24 cellular contexts compared by ENCODE assay signal in genomic region chr5:76245571-76245970, GRCh38.
"Had no signal": no experiment of that assay in that cellular context is flagged by ENCODE, and none has a peak within 500 bp of the region (broad histone marks: within the 10 kb centered on the region; RNA-seq: fewer than 3 reads in every experiment).

No MANE protein-coding gene starts in this region.

- ATAC-seq: left colon; mucosa of descending colon; naive thymus-derived CD4-positive, alpha-beta T cell; natural killer cell treated with Interleukin-12 subunit alpha and Interleukin-12 subunit beta and Interleukin-15 and Interleukin-18, amount 100 ng/mL, for 72 hours; right lobe of liver; stimulated activated memory B cell treated with anti-CD40 and anti-IgM and Interleukin-4, amounts not matched to agents 10 μg/mL and 1 μg/mL and 100 μg/mL, for 72 hours; stimulated activated naive CD8-positive, alpha-beta T cell treated with anti-CD3 and anti-CD28 coated beads, Interleukin-15, amount 100 ng/mL, for 72 hours had no signal

- H3K9me3 ChIP-seq: left ventricle myocardium inferior, mucosa of descending colon, ovary, right atrium auricular region, right lobe of liver, tibial nerve, uterus had no signal

- DNase-seq: hypothalamus; immature natural killer cell; kidney; left colon; left ventricle myocardium inferior; midbrain; mucosa of descending colon; naive thymus-derived CD4-positive, alpha-beta T cell; ovary; right lobe of liver; stimulated activated CD4-positive, alpha-beta T cell treated with anti-CD3 and anti-CD28 coated beads, Interleukin-1b, Interleukin-23, amount 100 ng/mL, for 48 hours; stimulated activated CD4-positive, alpha-beta T cell treated with anti-CD3 and anti-CD28 coated beads, Interleukin-2, amount 100 ng/mL, for 48 hours; stimulated activated CD4-positive, alpha-beta T cell treated with anti-CD3 and anti-CD28 coated beads, Interleukin-4, amount 100 ng/mL, for 4 hours; stimulated activated CD8-positive, alpha-beta memory T cell treated with anti-CD3 and anti-CD28 coated beads, Interleukin-4, amount 100 ng/mL, for 48 hours; stimulated activated naive CD4-positive, alpha-beta T cell treated with Interleukin-2 at 50 U/mL for 16 hours; stimulated activated naive CD8-positive, alpha-beta T cell treated with anti-CD3 and anti-CD28 coated beads, Interleukin-15, amount 100 ng/mL, for 72 hours; substantia nigra; uterus had no signal

- H3K36me3 ChIP-seq: left ventricle myocardium inferior, ovary, right atrium auricular region, right lobe of liver, tibial nerve, uterus had no signal

- H3K4me3 ChIP-seq: left ventricle myocardium inferior, mucosa of descending colon, ovary, right atrium auricular region, right lobe of liver, smooth muscle cell, tibial nerve, uterus had no signal

- H3K4me1 ChIP-seq: left ventricle myocardium inferior, right atrium auricular region, right lobe of liver, tibial nerve, uterus had no signal

- FAIRE-seq: islet of Langerhans, kidney had no signal

- H3K27me3 ChIP-seq: ovary, right atrium auricular region, right lobe of liver, tibial nerve, uterus had no signal

- H3K4me2 ChIP-seq: smooth muscle cell had no signal

- H3K27ac ChIP-seq: left ventricle myocardium inferior, ovary, right atrium auricular region, right lobe of liver, tibial nerve, uterus had no signal
